2 cellular contexts compared by ENCODE assay signal in genomic region chr15:89230277-89230676, GRCh38.
TF ChIP-seq lines count a peak whose summit lies in the region.

No MANE protein-coding gene starts in this region.

TF ChIP-seq in H1, 55 proteins besides CTCF, POLR2A, EP300 and RAD21:
- TF ChIP-seq EZH2 (IDR thresholded peaks at IDR 0.05; ENCODE audit: low read depth, low read length, severe bottlenecking): no peak
- no peak for TF ChIP-seq JUN (IDR thresholded peaks at IDR 0.05; ENCODE audit: low read depth, low read length)
- no peak for TF ChIP-seq BRCA1 (IDR thresholded peaks at IDR 0.05; ENCODE audit: low read depth, low read length)
- no peak for TF ChIP-seq E2F6 (IDR thresholded peaks at IDR 0.05)

TF ChIP-seq in GM12891, 5 proteins besides CTCF, POLR2A, EP300 and RAD21:
- TF ChIP-seq SPI1 (IDR thresholded peaks at IDR 0.05; ENCODE audit: low read depth, low read length) (no peak), POLR2AphosphoS5 (IDR thresholded peaks at IDR 0.05; ENCODE audit: low read depth, low read length) (no peak), TAF1 (IDR thresholded peaks at IDR 0.05; ENCODE audit: low read depth, low read length) (no peak), POU2F2 (IDR thresholded peaks at IDR 0.05; ENCODE audit: low read depth, low read length) (no peak), PAX5 (IDR thresholded peaks at IDR 0.05; ENCODE audit: insufficient read depth, low read length, severe bottlenecking) (no peak)
